Comparison of ENCODE assay signal across 8 cellular contexts in genomic region chr2:148007219-148007900, GRCh38.
"Had no signal": no experiment of that assay in that cellular context is flagged by ENCODE, and none has a peak within 500 bp of the region (broad histone marks: within the 10 kb centered on the region; RNA-seq: fewer than 3 reads in every experiment).

No MANE protein-coding gene starts in this region.

- DNase-seq: GM23248, GOT3, H7, KG1 had no signal

- H2AFZ ChIP-seq: GM23248 had no signal

- ATAC-seq: HCT116 had no signal

- H3K27ac ChIP-seq: GM23248 had no signal

- FAIRE-seq: HTR-8/SVneo had no signal

- H3K4me3 ChIP-seq: GM23248, HAP-1 had no signal

- H3K27me3 Mint-ChIP-seq: IgD-negative memory B cell had no signal

- H3K9ac ChIP-seq: GM23248 had no signal

- H3K27ac Mint-ChIP-seq: IgD-negative memory B cell had no signal

- H3K36me3 ChIP-seq: HAP-1 had no signal

- H3K4me1 ChIP-seq: HAP-1 had no signal
